8 cellular contexts compared by ENCODE assay signal in the genomic region with DNA sequence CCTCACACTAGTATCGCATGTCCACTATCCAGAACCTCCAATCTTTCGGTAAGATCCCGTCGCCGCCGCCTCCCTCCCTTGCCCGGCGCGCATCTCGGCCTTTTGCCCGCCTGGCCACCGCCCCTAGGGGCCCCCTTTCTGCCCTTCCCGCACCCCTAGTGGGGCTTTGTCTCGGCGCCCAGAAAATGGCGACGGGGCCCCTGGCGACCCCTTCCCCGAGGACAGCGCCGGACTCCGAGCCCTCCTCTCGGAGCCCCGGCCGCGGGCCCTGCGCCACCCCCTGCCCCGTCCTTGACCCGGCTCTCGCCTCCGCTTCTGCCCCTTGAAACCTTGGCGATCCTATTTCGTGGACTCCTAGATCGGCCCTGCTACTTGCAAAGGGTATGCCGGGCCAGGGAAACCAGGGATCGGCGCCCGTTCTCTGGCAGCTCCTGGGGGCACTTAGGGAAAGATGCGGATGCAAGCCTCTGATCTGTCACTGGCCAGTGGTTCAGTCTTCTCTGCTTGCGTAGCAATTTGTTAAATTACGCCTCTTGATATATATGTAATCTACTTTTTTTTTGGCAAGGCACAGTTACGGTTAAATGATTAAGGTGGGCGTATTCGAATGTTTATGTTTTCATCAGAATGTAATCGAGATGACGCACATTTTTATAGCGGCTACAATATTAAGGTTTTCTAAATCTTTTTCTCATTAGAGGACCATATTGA. TPM values are rescaled to one million over a fixed set of nuclear protein-coding genes. Genes with fewer than 3 reads are reported as not detected.
DNase-seq lines count a peak whose midpoint lies in the region; ATAC-seq and TF ChIP-seq lines count a peak whose summit lies in the region.

No MANE protein-coding gene starts in this region.

- H3K27me3 ChIP-seq in HUES6 (ENCODE audit: control insufficient read depth, insufficient read depth, low read length) (no peaks in the 10 kb centered on the region), thymus (ENCODE audit: control insufficient read depth, insufficient read depth) (no peaks in the 10 kb centered on the region)

- H3K27ac ChIP-seq in HUES6 (ENCODE audit: low read depth, low read length), result peak overlapping the region; percentile 98
- H3K27ac ChIP-seq in thymus (ENCODE audit: low read depth), result peak overlapping the region; percentile 85

- H3K9me3 ChIP-seq in HUES6 (ENCODE audit: control insufficient read depth, insufficient read depth, low read depth, low read length), result no peaks in the 10 kb centered on the region
- no peaks in the 10 kb centered on the region for H3K9me3 ChIP-seq in mucosa of descending colon
- H3K9me3 ChIP-seq in thymus (ENCODE audit: control insufficient read depth), result no peaks in the 10 kb centered on the region

- WGBS in thymus, result under 1% methylated on average over 47 of the region's 47 CpGs

- H3K4me3 ChIP-seq in HUES6 (ENCODE audit: low read depth, low read length) (peak overlapping the region; percentile 97), epithelial cell of proximal tubule (ENCODE audit: low read depth, low read length) (peak overlapping the region; percentile 92), mucosa of descending colon (peak overlapping the region; percentile 94), thymus (ENCODE audit: low read length) (peak overlapping the region; percentile 97)

- TF ChIP-seq CTCF in epithelial cell of proximal tubule (conservative IDR thresholded peaks at IDR 0.05; ENCODE audit: low read depth, low read length) (no peak), mucosa of descending colon (IDR thresholded peaks at IDR 0.05) (no peak)

- peaks cover 5% of the 10 kb centered on the region for H3K4me1 ChIP-seq in HUES6 (ENCODE audit: control insufficient read depth, insufficient read depth, low read length)
- peaks cover 13% of the 10 kb centered on the region for H3K4me1 ChIP-seq in mucosa of descending colon (ENCODE audit: low read depth)
- H3K4me1 ChIP-seq in thymus (ENCODE audit: control insufficient read depth, insufficient read depth, low read length), result no peaks in the 10 kb centered on the region

- H3K9ac ChIP-seq in HUES6 (ENCODE audit: low read length), result peak overlapping the region; percentile 99

- H3K36me3 ChIP-seq in HUES6 (ENCODE audit: control insufficient read depth, insufficient read depth, low read length), result peaks cover 30% of the 10 kb centered on the region
- H3K36me3 ChIP-seq in mucosa of descending colon (ENCODE audit: low read depth), result no peaks in the 10 kb centered on the region
- peaks cover 25% of the 10 kb centered on the region for H3K36me3 ChIP-seq in thymus (ENCODE audit: control insufficient read depth, insufficient read depth)

- peak; percentile 53 for DNase-seq in GM03348 (ENCODE audit: low spot score)
- DNase-seq in activated CD4-positive, alpha-beta T cell treated with anti-CD3 and anti-CD28 coated beads, Interleukin-2, amount 50 U/mL, for 1 hour, result peak; percentile 25
- DNase-seq in epithelial cell of proximal tubule (ENCODE audit: low read depth), result no peak
- peak in 1 of 3 donors; percentile 55 for DNase-seq in mucosa of descending colon
- no peak for DNase-seq in NCI-H1048 (lab: John Stamatoyannopoulos, UW)

- intact Hi-C loops in mucosa of descending colon (cut with DNase I, micrococcal nuclease), result no loop called here

- ATAC-seq in GM21526 (IDR thresholded peaks at IDR 0.05; ENCODE audit: low FRiP score, unreplicated experiment) (peak; percentile 21), mucosa of descending colon (peak; percentile 36)

RNA-seq across cellular contexts. Expression of a gene that starts 0.6 kb away (rescaled TPM):
- total RNA-seq in epithelial cell of proximal tubule (10.4 and 14.3 TPM in 2 replicates), mucosa of descending colon (10 to 100 TPM; 37.3 to 62.7 (median 41.3) TPM)
- 101 TPM for polyA plus RNA-seq in thymus

Comparison
In these comparisons a context has a peak if more than half of its experiments do, and no peak if none do; other contexts are left out.
1. DNase-seq: peak in GM03348 (single experiment) and activated CD4-positive, alpha-beta T cell treated with anti-CD3 and anti-CD28 coated beads, Interleukin-2, amount 50 U/mL, for 1 hour (single experiment); none in epithelial cell of proximal tubule (single experiment) and NCI-H1048 (single experiment).
2. Peak in every context shown above with its lines, with median percentiles within 50 percentile points of each other: H3K4me3 ChIP-seq.